Comparison of ENCODE assay signal across 2 cellular contexts in genomic region chr22:45682069-45682468, GRCh38.
TF ChIP-seq lines count a peak whose summit lies in the region.

No MANE protein-coding gene starts in this region.

TF ChIP-seq in A549, 52 proteins besides CTCF, POLR2A, EP300 and RAD21:
- TF ChIP-seq KDM5A (IDR thresholded peaks at IDR 0.05) (no peak), BCL3 (IDR thresholded peaks at IDR 0.05) (no peak), FOSB (CRISPR knock-in tag; IDR thresholded peaks at IDR 0.05) (no peak), RFX5 (IDR thresholded peaks at IDR 0.05) (no peak), FOXS1 (CRISPR knock-in tag; IDR thresholded peaks at IDR 0.05) (no peak), ZSCAN20 (CRISPR knock-in tag; IDR thresholded peaks at IDR 0.05) (no peak), CHD4 (IDR thresholded peaks at IDR 0.05; ENCODE audit: borderline replicate concordance) (no peak), PHF8 (IDR thresholded peaks at IDR 0.05; ENCODE audit: borderline replicate concordance, low read depth) (no peak), ZNF302 (CRISPR knock-in tag; IDR thresholded peaks at IDR 0.05) (no peak), ZC3H11A (IDR thresholded peaks at IDR 0.05) (no peak), GATA3 (IDR thresholded peaks at IDR 0.05; ENCODE audit: borderline replicate concordance) (no peak)
TF ChIP-seq in A549: peak in this region for 0.

TF ChIP-seq in GM23338, 12 proteins besides CTCF, POLR2A, EP300 and RAD21:
- no peak for TF ChIP-seq ZNF462 (CRISPR knock-in tag; IDR thresholded peaks at IDR 0.05)
- TF ChIP-seq EZH2phosphoT487 (IDR thresholded peaks at IDR 0.05; ENCODE audit: unreplicated experiment) = no peak
- TF ChIP-seq ZNF331 (CRISPR knock-in tag; IDR thresholded peaks at IDR 0.05; ENCODE audit: low read depth) = no peak
- TF ChIP-seq ETS1 (IDR thresholded peaks at IDR 0.05) = no peak
- no peak for TF ChIP-seq CREB1 (CRISPR knock-in tag; IDR thresholded peaks at IDR 0.05; ENCODE audit: low read depth)
- no peak for TF ChIP-seq STAT1 (IDR thresholded peaks at IDR 0.05; ENCODE audit: unreplicated experiment)
- no peak for TF ChIP-seq JUNB (IDR thresholded peaks at IDR 0.05; ENCODE audit: unreplicated experiment)
- TF ChIP-seq EZH2 (IDR thresholded peaks at IDR 0.05; ENCODE audit: low read depth, unreplicated experiment) = no peak
- TF ChIP-seq ZNF114 (CRISPR knock-in tag; IDR thresholded peaks at IDR 0.05) = no peak
- no peak for TF ChIP-seq NANOG (IDR thresholded peaks at IDR 0.05; ENCODE audit: borderline replicate concordance)
- no peak for TF ChIP-seq POLR2AphosphoS5 (IDR thresholded peaks at IDR 0.05; ENCODE audit: low read depth)
- TF ChIP-seq REST (IDR thresholded peaks at IDR 0.05; ENCODE audit: unreplicated experiment) = no peak
